In the genomic region with DNA sequence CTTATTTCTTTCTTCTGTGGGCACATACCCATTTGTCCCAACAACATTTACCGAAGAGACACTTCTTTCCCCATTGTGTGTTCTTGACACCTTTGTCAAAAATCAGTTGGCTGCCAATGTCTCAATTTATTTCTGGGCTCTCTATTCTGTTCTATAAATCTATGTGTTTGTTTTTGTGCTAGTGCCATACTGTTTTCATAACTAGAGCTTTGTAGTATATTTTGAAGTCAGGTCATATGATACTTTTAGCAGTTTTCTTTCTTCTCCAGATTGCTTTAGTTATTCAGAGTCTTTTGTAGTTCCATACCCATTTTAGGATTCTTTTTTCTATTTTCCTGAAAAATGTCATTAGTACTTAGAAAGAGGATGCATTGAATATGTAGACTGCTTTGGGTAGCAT, we compare ENCODE assay signal across 8 cellular contexts.
"Had no signal": no experiment of that assay in that cellular context is flagged by ENCODE, and none has a peak within 500 bp of the region (broad histone marks: within the 10 kb centered on the region; RNA-seq: fewer than 3 reads in every experiment).

No MANE protein-coding gene starts in this region.

- H3K4me3 Mint-ChIP-seq: GM23338, H9, HFFc6 had no signal

- H3K9me3 ChIP-seq: HAP-1 had no signal

- H3K27ac Mint-ChIP-seq: GM23338, H9, HFFc6 had no signal

- H3K27ac ChIP-seq: GM23248 had no signal

- H3K36me3 ChIP-seq: HAP-1 had no signal

- H3K9ac ChIP-seq: GM23248 had no signal

- H3K4me1 Mint-ChIP-seq: GM23338, H9 had no signal

- H3K4me3 ChIP-seq: GM23248, GM23338, HAP-1 had no signal

- H3K4me1 ChIP-seq: HAP-1 had no signal

- DNase-seq: GM23248, GOT3, H7, H9, HCEC 1CT, HFFc6 had no signal
